ENCODE assay signal across 25 cellular contexts in the genomic region with DNA sequence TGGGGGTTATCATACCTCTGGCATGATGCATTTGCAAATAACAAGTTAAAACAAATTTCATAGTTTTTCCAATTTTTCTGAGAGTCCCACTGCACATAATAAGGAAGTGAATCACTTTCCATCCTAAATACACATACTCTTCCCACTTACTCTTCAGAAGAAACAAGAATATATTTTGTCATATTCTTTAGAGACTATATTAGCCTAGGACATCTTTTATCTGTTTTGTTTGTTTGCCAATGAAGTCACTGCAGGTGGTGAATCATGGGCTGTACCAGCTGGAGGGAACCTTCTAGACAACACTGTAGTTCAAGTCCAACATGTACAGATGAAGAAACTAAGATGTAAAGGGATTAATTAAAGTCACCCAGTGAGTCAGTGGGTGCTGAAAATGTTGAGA.
"Had no signal": no experiment of that assay in that cellular context is flagged by ENCODE, and none has a peak within 500 bp of the region (broad histone marks: within the 10 kb centered on the region; RNA-seq: fewer than 3 reads in every experiment).

No MANE protein-coding gene starts in this region.

- FAIRE-seq: kidney had no signal

- H3K4me1 ChIP-seq: esophagus squamous epithelium, right lobe of liver, uterus had no signal

- H3K4me3 ChIP-seq: esophagus squamous epithelium, ovary, right lobe of liver, skin epidermis, uterus had no signal

- ATAC-seq: activated CD4-positive, alpha-beta T cell treated with anti-CD3 and anti-CD28 coated beads for 36 hours; activated T-cell treated with anti-CD3 and anti-CD28 coated beads, Interleukin-2, amount 50 U/mL, for 72 hours; left colon; naive thymus-derived CD4-positive, alpha-beta T cell; right lobe of liver; stimulated activated effector memory CD8-positive, alpha-beta T cell treated with anti-CD3 and anti-CD28 coated beads, Interleukin-12 subunit alpha, Interleukin-12 subunit beta, amount 100 ng/mL, for 72 hours had no signal

- H3K27me3 ChIP-seq: esophagus squamous epithelium, ovary, right lobe of liver, uterus had no signal

- DNase-seq: activated CD4-positive, alpha-beta T cell treated with anti-CD3 and anti-CD28 coated beads for 36 hours; activated CD4-positive, alpha-beta T cell treated with anti-CD3 and anti-CD28 coated beads, Interleukin-2, amount 50 U/mL, for 4 hours; activated CD4-positive, CD25-positive, alpha-beta regulatory T cell; activated naive CD4-positive, alpha-beta T cell treated with Interleukin-2 at 50 U/mL for 16 hours; activated T-cell treated with anti-CD3 and anti-CD28 coated beads for 4 hours; activated T-cell treated with anti-CD3 and anti-CD28 coated beads, Interleukin-2, amount 50 U/mL, for 72 hours; anterior cingulate cortex; caudate nucleus; dermis blood vessel endothelial cell; effector CD4-positive, alpha-beta T cell; esophagus squamous epithelium; head of caudate nucleus; hippocampal formation; kidney; left colon; midbrain; naive thymus-derived CD4-positive, alpha-beta T cell; ovary; right lobe of liver; stimulated activated CD4-positive, alpha-beta T cell treated with anti-CD3 and anti-CD28 coated beads, Interleukin-4, amount 100 ng/mL, for 24 hours; T-helper 2 cell; uterus had no signal

- H3K9me3 ChIP-seq: esophagus squamous epithelium, ovary, right lobe of liver, uterus had no signal

- H3K36me3 ChIP-seq: esophagus squamous epithelium, ovary, right lobe of liver, uterus had no signal

- H3K27ac ChIP-seq: epithelial cell of prostate, esophagus squamous epithelium, ovary, right lobe of liver, skin epidermis, uterus had no signal
